ENCODE assay signal across 9 cellular contexts in the genomic region with DNA sequence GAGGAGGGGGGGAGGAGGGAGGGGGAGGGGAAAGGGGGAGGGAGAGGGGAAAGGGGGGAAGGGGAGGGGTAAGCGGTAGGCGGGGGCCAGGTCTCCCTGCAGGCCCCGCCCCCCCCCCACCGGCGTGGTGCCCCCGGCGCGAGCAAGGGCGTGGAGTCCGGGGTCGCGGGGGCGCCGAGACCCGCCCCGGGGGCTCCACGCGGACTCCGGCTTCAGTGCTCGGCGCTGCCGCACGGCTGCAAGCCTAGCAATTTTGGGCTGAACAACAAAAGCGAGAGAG. TPM values are rescaled to one million over a fixed set of nuclear protein-coding genes. Genes with fewer than 3 reads are reported as not detected.
DNase-seq lines count a peak whose midpoint lies in the region; FAIRE-seq and TF ChIP-seq lines count a peak whose summit lies in the region.
"Had no signal": no experiment of that assay in that cellular context is flagged by ENCODE, and none has a peak within 500 bp of the region (broad histone marks: within the 10 kb centered on the region; RNA-seq: fewer than 3 reads in every experiment).

No MANE protein-coding gene starts in this region.

- H3K4me1 ChIP-seq in SJSA1 (replicated peaks) (peaks cover 15% of the 10 kb centered on the region), prostate gland (replicated peaks) (peaks cover 6% of the 10 kb centered on the region)

- peak overlapping the region; percentile 65 for H3K4me3 ChIP-seq in SJSA1
- H3K4me3 ChIP-seq in fibroblast of mammary gland (ENCODE audit: control insufficient read depth, low read depth, low read length) = peak overlapping the region; percentile 42
- H3K4me3 ChIP-seq in prostate gland = peak overlapping the region; percentile 64 to 69

- TF ChIP-seq CTCF in Calu3 (IDR thresholded peaks at IDR 0.05; ENCODE audit: unreplicated experiment) (no peak), fibroblast of mammary gland (conservative IDR thresholded peaks at IDR 0.05; ENCODE audit: control insufficient read depth, insufficient read depth, low read depth, low read length) (no peak), prostate gland (IDR thresholded peaks at IDR 0.05) (no peak)

- peaks cover 52% of the 10 kb centered on the region for H3K36me3 Mint-ChIP-seq in Calu3 (ENCODE audit: insufficient read depth, unreplicated experiment)

- H3K9me3 ChIP-seq in SJSA1 (replicated peaks) (no peaks in the 10 kb centered on the region), prostate gland (no peaks in the 10 kb centered on the region)

- intact Hi-C loops in Calu3 (cut with micrococcal nuclease; ENCODE audit: unreplicated experiment) (loop anchor here (10.0 kb wide), 2 partner anchors 225 to 435 kb away; a partner anchor contains a TSS), prostate gland (cut with DNase I) (loop anchor here (1.0 kb wide), 2 partner anchors 436 to 472 kb away; no protein-coding TSS in a partner anchor)

- BruUV-seq in Calu3 (replicated peaks; lab: Mats Ljungman, UMichigan) = no TSS peak

- no peak for FAIRE-seq in RCC 7860 (lab: Jason Lieb, UNC)

- peak overlapping the region; percentile 49; the same call in 1 of the 2 replicates for H3K27ac ChIP-seq in SJSA1
- H3K27ac ChIP-seq in prostate gland = peak overlapping the region; percentile 89 to 94

- DNase-seq in Calu3 = no peak
- no peak for DNase-seq in SJSA1 (ENCODE audit: low read depth in 1 of 2, low spot score in 2 of 2)
- DNase-seq in fibroblast of mammary gland (ENCODE audit: low read depth) = no peak
- DNase-seq in prostate gland (ENCODE audit: low spot score) = no peak
- DNase-seq in NCI-H2081 treated with DMSO at 0.1 percent for 48 hours (lab: John Stamatoyannopoulos, UW) = no peak
- DNase-seq in NCI-H2171 (lab: John Stamatoyannopoulos, UW) = no peak
- DNase-seq in RKO (ENCODE audit: low spot score) = no peak
- no peak for DNase-seq in RCC 7860 (ENCODE audit: low spot score)
- DNase-seq: foreskin melanocyte had no signal

- H3K4me3 Mint-ChIP-seq in Calu3 (ENCODE audit: low read depth, unreplicated experiment) = peak overlapping the region; percentile 79

- H3K9me3 Mint-ChIP-seq in Calu3 (ENCODE audit: low read depth, unreplicated experiment) = no peaks in the 10 kb centered on the region

- no peak for TF ChIP-seq POLR2A in prostate gland (IDR thresholded peaks at IDR 0.05)

- WGBS in prostate gland = 0% methylated on average over 21 of the region's 24 CpGs

- CTCF ChIA-PET in Calu3 (lab: Charles Lee) = no interaction called here

- H3K27me3 ChIP-seq in SJSA1 (replicated peaks) (no peaks in the 10 kb centered on the region), prostate gland (replicated peaks; ENCODE audit: insufficient read depth) (no peaks in the 10 kb centered on the region)

- H3K36me3 ChIP-seq in SJSA1 (no peaks in the 10 kb centered on the region), prostate gland (no peaks in the 10 kb centered on the region)

- peak overlapping the region; percentile 88 for H3K27ac Mint-ChIP-seq in Calu3 (ENCODE audit: unreplicated experiment)

- H3K27me3 Mint-ChIP-seq in Calu3 (ENCODE audit: unreplicated experiment) = no peaks in the 10 kb centered on the region

- H3K4me1 Mint-ChIP-seq in Calu3 (ENCODE audit: low read depth, unreplicated experiment) = peaks cover 21% of the 10 kb centered on the region

RNA-seq across cellular contexts. Expression of a gene that starts 10.8 kb away (rescaled TPM):
- not detected in 2 replicates for total RNA-seq in Calu3 (2022)
- not detected in 2 replicates for total RNA-seq in SJSA1 (2014; rRNA removed; shearing (Covaris generic))
- total RNA-seq in prostate gland = not detected

RNA-seq across cellular contexts. Expression of a gene that starts 15.8 kb away (rescaled TPM):
- total RNA-seq in Calu3 (2022) (34.7 and 36.1 TPM in 2 replicates), prostate gland (10 to 100 TPM; 25.4 to 53.7 TPM)
- total RNA-seq in SJSA1 (2014; rRNA removed; shearing (Covaris generic)) = 30.8 and 35.9 TPM in 2 replicates

RNA-seq across cellular contexts. Expression of a gene that starts 31.8 kb away (rescaled TPM):
- total RNA-seq in Calu3 (2022) (15.5 and 18.4 TPM in 2 replicates), prostate gland (10 to 100 TPM; 25.2 to 50.3 TPM)
- 14.5 and 14.9 TPM in 2 replicates for total RNA-seq in SJSA1 (2014; rRNA removed; shearing (Covaris generic))

RNA-seq across cellular contexts. Expression of a gene that starts 55.3 kb away (rescaled TPM):
- total RNA-seq in Calu3 (2022) (not detected in 2 replicates), prostate gland (10 to 100 TPM in 1 of 2 donors, 1 to 10 TPM in 1; 4.3 to 14.3 TPM)
- 9.8 and 14.0 TPM in 2 replicates for total RNA-seq in SJSA1 (2014; rRNA removed; shearing (Covaris generic))
